In the genomic region with DNA sequence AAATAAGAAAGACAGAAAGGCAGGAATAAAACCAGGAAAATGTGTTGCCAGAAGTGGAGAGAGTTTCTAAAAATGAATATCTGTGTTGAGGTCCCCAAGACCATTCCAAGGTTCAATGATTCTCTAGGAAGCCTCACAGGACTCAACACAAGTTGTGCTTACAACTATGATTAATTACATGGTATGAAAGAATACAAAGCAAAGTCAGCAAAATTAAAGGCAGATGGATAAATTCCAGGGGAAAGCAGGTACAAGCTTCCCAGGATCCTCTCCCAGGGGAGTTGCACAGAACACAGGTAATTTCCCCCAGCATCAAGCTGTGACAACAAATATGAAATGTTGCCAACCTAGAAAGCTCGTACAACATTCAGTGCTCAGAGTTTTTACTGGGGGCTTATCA, we compare ENCODE assay signal across 35 cellular contexts.
"Had no signal": no experiment of that assay in that cellular context is flagged by ENCODE, and none has a peak within 500 bp of the region (broad histone marks: within the 10 kb centered on the region; RNA-seq: fewer than 3 reads in every experiment).

No MANE protein-coding gene starts in this region.

- H3K27me3 ChIP-seq: MG63 had no signal

- H3K9me3 ChIP-seq: MG63 had no signal

- DNase-seq: Karpas-422, Kasumi-1, MG63, MM.1S, MV-4-11, NCI-H1048, NCI-H1092, NCI-H1092 treated with DMSO at 0.1 percent for 48 hours, NCI-H1105, NCI-H1105 treated with DMSO at 0.1 percent for 48 hours, NCI-H1417, NCI-H1417 treated with DMSO at 0.1 percent for 48 hours, NCI-H1436, NCI-H1436 treated with DMSO at 0.1 percent for 48 hours, NCI-H146, NCI-H1694, NCI-H1694 treated with DMSO at 0.1 percent for 48 hours, NCI-H187, NCI-H187 treated with DMSO at 0.1 percent for 48 hours, NCI-H1930, NCI-H2029, NCI-H2029 treated with DMSO at 0.1 percent for 48 hours, NCI-H2081, NCI-H2081 treated with DMSO at 0.1 percent for 48 hours, NCI-H2107, NCI-H2171, NCI-H2171 treated with DMSO at 0.1 percent for 48 hours, NCI-H2227 treated with DMSO at 0.1 percent for 48 hours, NCI-H226, NCI-H345, NCI-H446, NCI-H446 treated with DMSO at 0.1 percent for 48 hours, NCI-H510A, NCI-H510A treated with DMSO at 0.1 percent for 48 hours, NCI-H524 had no signal

- H3K4me3 ChIP-seq: MG63 had no signal

- H3K36me3 ChIP-seq: MG63 had no signal
